Comparison of ENCODE assay signal across 20 cellular contexts in genomic region chr3:101391413-101391812, GRCh38.
"Had no signal": no experiment of that assay in that cellular context is flagged by ENCODE, and none has a peak within 500 bp of the region (broad histone marks: within the 10 kb centered on the region; RNA-seq: fewer than 3 reads in every experiment).

No MANE protein-coding gene starts in this region.

- DNase-seq: activated CD4-positive, alpha-beta T cell treated with anti-CD3 and anti-CD28 coated beads, Interleukin-2, amount 10 ng/mL, durations not matched to agents 7 days and 5 days; activated gamma-delta T cell; activated T-cell treated with anti-CD3 and anti-CD28 coated beads, Interleukin-2, amount 50 U/mL, for 1 hour; aorta; cerebellar nuclear complex; effector CD8-positive, alpha-beta T cell; foreskin fibroblast; glutamatergic neuron; hypothalamus; kidney glomerular epithelial cell; mesendoderm; right cardiac atrium; SK-N-SH; stimulated activated CD4-positive, alpha-beta T cell treated with anti-CD3 and anti-CD28 coated beads, Interleukin-15, amount 100 ng/mL, for 24 hours; stimulated activated CD4-positive, alpha-beta T cell treated with anti-CD3 and anti-CD28 coated beads, Interleukin-4, amount 100 ng/mL, for 24 hours; stimulated activated naive CD8-positive, alpha-beta T cell treated with anti-CD3 and anti-CD28 coated beads, Interleukin-15, Interleukin-2, amounts not matched to agents 100 U/mL and 50 U/mL, for 24 hours; T-helper 1 cell; trophoblast cell had no signal

- H3K4me1 Mint-ChIP-seq: neural crest cell, WTC11 had no signal

- H3K27ac Mint-ChIP-seq: WTC11 had no signal

- H3K27me3 Mint-ChIP-seq: activated CD4-positive, alpha-beta T cell treated with anti-CD3 and anti-CD28 coated beads, Interleukin-2, amount 10 ng/mL, durations not matched to agents 7 days and 5 days had no signal

- ATAC-seq: right cardiac atrium; stimulated activated naive CD8-positive, alpha-beta T cell treated with anti-CD3 and anti-CD28 coated beads, Interleukin-15, Interleukin-2, amounts not matched to agents 100 U/mL and 50 U/mL, for 24 hours; WTC11 had no signal

- H3K4me3 Mint-ChIP-seq: neural crest cell, WTC11 had no signal
